Comparison of ENCODE assay signal across 8 cellular contexts in genomic region chr5:126449751-126450271, GRCh38. TPM values are rescaled to one million over a fixed set of nuclear protein-coding genes. Genes with fewer than 3 reads are reported as not detected.
DNase-seq lines count a peak whose midpoint lies in the region; ATAC-seq, FAIRE-seq and TF ChIP-seq lines count a peak whose summit lies in the region.

No MANE protein-coding gene starts in this region.

- H3K4me3 ChIP-seq in K562 = peak overlapping the region; percentile 7
- H3K4me3 ChIP-seq in mesenchymal stem cell (ENCODE audit: insufficient read depth in 1 of 2, low read depth in 1 of 2, low read length in 2 of 2) = peak overlapping the region in 1 of 2 experiments; percentile 38

- no peak for TF ChIP-seq EP300 in K562 (IDR thresholded peaks at IDR 0.05; ENCODE audit: low read length)

- H4K20me1 ChIP-seq in K562 (replicated peaks; ENCODE audit: control insufficient read depth, insufficient read depth, low read length) = no peaks in the 10 kb centered on the region

- H3K4me3 Mint-ChIP-seq in T-helper 2 cell treated with Interferon-gamma antibody and Interleukin-4, amounts not matched to agents 5 μg/mL and 100 μg/mL, for 36 hours = peak overlapping the region; percentile 90

- no peaks in the 10 kb centered on the region for H3K9me3 Mint-ChIP-seq in T-helper 2 cell treated with Interferon-gamma antibody and Interleukin-4, amounts not matched to agents 5 μg/mL and 100 μg/mL, for 36 hours

- no peak for TF ChIP-seq CTCF in K562 (IDR thresholded peaks at IDR 0.05 in 2 of 3, conservative IDR thresholded peaks at IDR 0.05 in 1 of 3; ENCODE audit: insufficient read depth in 2 of 3, low read depth in 1 of 3, low read length in 3 of 3)

- H2BK12ac ChIP-seq in mesenchymal stem cell (ENCODE audit: low read length in 2 of 2) = no peak overlapping the region

- H3K27me3 Mint-ChIP-seq in T-helper 2 cell treated with Interferon-gamma antibody and Interleukin-4, amounts not matched to agents 5 μg/mL and 100 μg/mL, for 36 hours (ENCODE audit: low read depth) = no peaks in the 10 kb centered on the region

- H2BK15ac ChIP-seq in mesenchymal stem cell (ENCODE audit: low read depth, poor library complexity, severe bottlenecking) = no peak overlapping the region

- H3K14ac ChIP-seq in mesenchymal stem cell (ENCODE audit: low read length in 2 of 2) = no peak overlapping the region

- TF ChIP-seq RAD21 in K562 (CRISPR knock-in tag; conservative IDR thresholded peaks at IDR 0.05 in 1 of 2, IDR thresholded peaks at IDR 0.05 in 1 of 2) = no peak

- H3K4me2 ChIP-seq in K562 (ENCODE audit: insufficient read depth, low read length) (peak overlapping the region; percentile 58), mesenchymal stem cell (ENCODE audit: low read length, poor library complexity, severe bottlenecking) (no peak overlapping the region)

- peaks cover 8% of the 10 kb centered on the region for H3K36me3 Mint-ChIP-seq in T-helper 2 cell treated with Interferon-gamma antibody and Interleukin-4, amounts not matched to agents 5 μg/mL and 100 μg/mL, for 36 hours (ENCODE audit: low read depth)

- FAIRE-seq in K562 (lab: Jason Lieb, UNC) = peak; percentile 65

- H2AK5ac ChIP-seq in mesenchymal stem cell (ENCODE audit: low read length, severe bottlenecking) = no peak overlapping the region

- no peak overlapping the region for H2BK120ac ChIP-seq in mesenchymal stem cell (ENCODE audit: low read depth, low read length)

- no TSS peak for BruUV-seq in K562 (replicated peaks; lab: Mats Ljungman, UMichigan)

- H3K79me1 ChIP-seq in mesenchymal stem cell (replicated peaks; ENCODE audit: low read length, poor library complexity, severe bottlenecking) = peaks cover 24% of the 10 kb centered on the region

- H3K4me1 Mint-ChIP-seq in T-helper 2 cell treated with Interferon-gamma antibody and Interleukin-4, amounts not matched to agents 5 μg/mL and 100 μg/mL, for 36 hours (ENCODE audit: low read depth) = peaks cover 59% of the 10 kb centered on the region

- peak; percentile 77 for DNase-seq in T-helper 2 cell treated with Interferon-gamma antibody and Interleukin-4, amounts not matched to agents 5 μg/mL and 100 μg/mL, for 36 hours (ENCODE audit: low spot score)
- peak in 2 of 4 experiments; percentile 22 to 44 for DNase-seq in K562 (ENCODE audit: extremely low read depth in 1 of 4, low spot score in 3 of 4)
- DNase-seq in mesenchymal stem cell = peak; percentile 62
- peak; percentile 28 to 52 for DNase-seq in stimulated activated CD8-positive, alpha-beta memory T cell treated with anti-CD3 and anti-CD28 coated beads, Interleukin-7, amount 100 ng/mL, for 4 hours (ENCODE audit: low read depth in 2 of 2)
- DNase-seq in medulla oblongata (ENCODE audit: extremely low spot score) = no peak
- no peak for DNase-seq in NCI-H2107 (lab: John Stamatoyannopoulos, UW)

- H3K79me2 ChIP-seq in K562 (ENCODE audit: control insufficient read depth, insufficient read depth, low read length) = no peaks in the 10 kb centered on the region

- ATAC-seq in GM18907 (IDR thresholded peaks at IDR 0.05; ENCODE audit: unreplicated experiment) (peak; percentile 88), HG03039 (IDR thresholded peaks at IDR 0.05; ENCODE audit: unreplicated experiment) (peak; percentile 88), K562 (peak; percentile 77)

- POLR2A ChIA-PET in K562 (lab: Yijun Ruan, JAX) = interaction anchor here (1.0 to 1.1 kb wide), 2 partner anchors 9 to 12 kb away, joined by 3 read pairs; no protein-coding TSS in a partner anchor

- no peaks in the 10 kb centered on the region for H3K9me1 ChIP-seq in K562 (ENCODE audit: control insufficient read depth, insufficient read depth, low read length)

- H3K9me3 ChIP-seq in K562 (replicated peaks; ENCODE audit: control insufficient read depth, insufficient read depth, low read depth, low read length) = no peaks in the 10 kb centered on the region
- H3K9me3 ChIP-seq in mesenchymal stem cell (ENCODE audit: control insufficient read depth, low read length) = no peaks in the 10 kb centered on the region

- no peak overlapping the region for H3K18ac ChIP-seq in mesenchymal stem cell (ENCODE audit: low read depth in 1 of 2, low read length in 2 of 2)

- 7% methylated on average over 8 of the region's 8 CpGs for WGBS in K562 (ENCODE audit: insufficient coverage, low coverage, missing lambda C conversion rate)
- 52% methylated on average over 6 of the region's 8 CpGs for WGBS in mesenchymal stem cell

- intact Hi-C loops in K562 (cut with micrococcal nuclease) = no loop called here

- no peak overlapping the region for H3K4ac ChIP-seq in mesenchymal stem cell (ENCODE audit: low read depth in 1 of 2, low read length in 2 of 2)

- H3K9ac ChIP-seq in K562 (ENCODE audit: insufficient read depth in 1 of 2, low read depth in 2 of 2, low read length in 2 of 2) (peak overlapping the region in 1 of 2 experiments; percentile 56; a peak in 2 of 4 replicates), mesenchymal stem cell (ENCODE audit: low read length) (peak overlapping the region; percentile 66)

- H3K23ac ChIP-seq in mesenchymal stem cell (ENCODE audit: low read length in 2 of 2) = no peak overlapping the region

- in situ Hi-C loops in K562 (cut with MboI) = no loop called here

- no peaks in the 10 kb centered on the region; a peak in 1 of 5 replicates for H3K27me3 ChIP-seq in K562 (ENCODE audit: control insufficient read depth in 2 of 2, insufficient read depth in 2 of 2, low read length in 2 of 2)
- H3K27me3 ChIP-seq in mesenchymal stem cell (ENCODE audit: control insufficient read depth in 1 of 2, insufficient read depth in 1 of 2, low read length in 2 of 2) = no peaks in the 10 kb centered on the region

- no peak overlapping the region for H4K8ac ChIP-seq in mesenchymal stem cell (ENCODE audit: low read length)

- H2AFZ ChIP-seq in K562 (ENCODE audit: low read depth, low read length) = peak overlapping the region; percentile 89
- H2AFZ ChIP-seq in mesenchymal stem cell (ENCODE audit: low read depth, low read length) = no peak overlapping the region

- no peak for TF ChIP-seq POLR2A in K562 (conservative IDR thresholded peaks at IDR 0.05)

- H2BK5ac ChIP-seq in mesenchymal stem cell (ENCODE audit: low read depth, low read length, poor library complexity, severe bottlenecking) = no peak overlapping the region

- H3K27ac Mint-ChIP-seq in T-helper 2 cell treated with Interferon-gamma antibody and Interleukin-4, amounts not matched to agents 5 μg/mL and 100 μg/mL, for 36 hours = peak overlapping the region; percentile 99

- H4K91ac ChIP-seq in mesenchymal stem cell (ENCODE audit: low read length) = no peak overlapping the region

- H3K27ac ChIP-seq in K562 (ENCODE audit: extremely low read depth, low read depth, low read length) (peak overlapping the region; percentile 76), mesenchymal stem cell (ENCODE audit: low read length, poor library complexity, severe bottlenecking) (no peak overlapping the region)

- peaks cover 7 to 20% of the 10 kb centered on the region in 2 experiments; a peak in 4 of 5 replicates for H3K4me1 ChIP-seq in K562 (replicated peaks in 1 of 2; ENCODE audit: control insufficient read depth in 2 of 2, insufficient read depth in 2 of 2, low read length in 2 of 2)
- H3K4me1 ChIP-seq in mesenchymal stem cell (ENCODE audit: control insufficient read depth, insufficient read depth, low read depth, low read length) = peaks cover 12% of the 10 kb centered on the region

- CTCF ChIA-PET in K562 (lab: Yijun Ruan, JAX; ENCODE audit: low intra/inter-chr PET ratio) = no interaction called here

- H3K36me3 ChIP-seq in K562 (ENCODE audit: control insufficient read depth, insufficient read depth, low read length) = no peaks in the 10 kb centered on the region
- H3K36me3 ChIP-seq in mesenchymal stem cell (ENCODE audit: control insufficient read depth in 1 of 2, insufficient read depth in 2 of 2, low read depth in 1 of 2, low read length in 2 of 2) = peaks cover 7 to 18% of the 10 kb centered on the region in 2 experiments

TF ChIP-seq in K562, 482 proteins besides CTCF, POLR2A, EP300 and RAD21 (continues in another document):
- TF ChIP-seq HOMEZ (CRISPR knock-in tag; IDR thresholded peaks at IDR 0.05) = no peak

RNA-seq across cellular contexts. Expression of gene GRAMD2B, which starts 26.6 kb away (rescaled TPM):
- 2.3 and 4.7 TPM in 2 replicates for total RNA-seq in K562 (2011; cell fraction: chromatin; rRNA removed; ENCODE audit: low replicate concordance)
- 1.6 and 2.2 TPM in 2 replicates for total RNA-seq in K562 (2011; cell fraction: nucleolus; rRNA removed)
- total RNA-seq in K562 (2011; cell fraction: nucleoplasm; rRNA removed) = 1.8 and 4.0 TPM in 2 replicates
- total RNA-seq in K562 (2014; rRNA removed) (1.8 and 2.6 TPM in 2 replicates), K562 (2014; rRNA removed; fragmentation: Illumina TruSeq; extraction: Trizol) (1.2 and 1.7 TPM in 2 replicates), K562 (2015; rRNA removed; fragmentation: Illumina TruSeq; extraction: Trizol) (0.87 and 1.5 TPM in 2 replicates), K562 (2021) (1.3 and 1.7 TPM in 2 replicates)
- polyA plus RNA-seq in K562 (2011; rRNA removed) (0.97 and 4.2 TPM in 2 replicates), K562 (2014; fragmentation: Illumina TruSeq; extraction: Trizol) (1.4 and 1.8 TPM in 2 replicates), K562 (2014; fragmentation: Nextera tagmentation; extraction: Ambion mirVana) (under 1 TPM; 0.32 to 0.90 TPM), K562 (2014; rRNA removed) (1.7 and 2.3 TPM in 2 replicates)
- polyA plus RNA-seq in K562 (2011; cell fraction: cytosol; rRNA removed) = 0.71 and 0.97 TPM in 2 replicates
- 1.4 and 3.7 TPM in 2 replicates for polyA plus RNA-seq in K562 (2011; cell fraction: nucleus; rRNA removed)
- 0.61 and 0.85 TPM in 2 replicates for polyA plus RNA-seq in K562 (2012)
- 1.0 and 2.9 TPM in 2 replicates for polyA minus RNA-seq in K562 (2011; rRNA and poly(A)+ RNA removed)
- polyA minus RNA-seq in K562 (2011; cell fraction: cytosol; rRNA and poly(A)+ RNA removed) = 0.86 TPM in 1 of 2 replicates, not detected in the other
- polyA minus RNA-seq in K562 (2011; cell fraction: nucleus; rRNA and poly(A)+ RNA removed) = 1.3 and 3.2 TPM in 2 replicates
- polyA plus RNA-seq in mesenchymal stem cell (2013, experiment 1 of 2) = 26.5 TPM
- 26.7 TPM for polyA plus RNA-seq in mesenchymal stem cell (2013, experiment 2 of 2)

Comparison
In these comparisons a context has a peak if more than half of its experiments do, and no peak if none do; other contexts are left out.
1. DNase-seq: peak in T-helper 2 cell treated with Interferon-gamma antibody and Interleukin-4, amounts not matched to agents 5 μg/mL and 100 μg/mL, for 36 hours (single experiment), mesenchymal stem cell (single experiment) and stimulated activated CD8-positive, alpha-beta memory T cell treated with anti-CD3 and anti-CD28 coated beads, Interleukin-7, amount 100 ng/mL, for 4 hours (2 of 2); none in medulla oblongata (single experiment) and NCI-H2107 (single experiment).
2. Peak in every context shown above with its lines, with median percentiles within 50 percentile points of each other: ATAC-seq.